ENCODE assay signal across 21 cellular contexts in genomic region chr22:42256930-42257329, GRCh38. TPM values are rescaled to one million over a fixed set of nuclear protein-coding genes. Genes with fewer than 3 reads are reported as not detected.
DNase-seq lines count a peak whose midpoint lies in the region; ATAC-seq, FAIRE-seq and TF ChIP-seq lines count a peak whose summit lies in the region.
"Had no signal": no experiment of that assay in that cellular context is flagged by ENCODE, and none has a peak within 500 bp of the region (broad histone marks: within the 10 kb centered on the region; RNA-seq: fewer than 3 reads in every experiment).

No MANE protein-coding gene starts in this region.

- DNase-seq in T-helper 1 cell: no peak
- DNase-seq in CD8-positive, alpha-beta T cell: no peak
- no peak for DNase-seq in astrocyte (ENCODE audit: low read depth)
- no peak for DNase-seq in naive thymus-derived CD8-positive, alpha-beta T cell
- no peak for DNase-seq in stimulated activated CD4-positive, alpha-beta T cell treated with anti-CD3 and anti-CD28 coated beads, Interleukin-15, amount 100 ng/mL, for 24 hours
- DNase-seq: DND-41, H7, Karpas-422, NCI-H1105 treated with DMSO at 0.1 percent for 48 hours, NCI-H1930, NCI-H2171 treated with DMSO at 0.1 percent for 48 hours, NCI-H510A, NCI-H82, Peyer's patch, SHP77 had no signal

- peaks cover 3% of the 10 kb centered on the region for H3K36me3 Mint-ChIP-seq in T-helper 1 cell treated with Interleukin-12 subunit alpha and Interleukin-12 subunit beta and Interleukin-4 antibody, amounts not matched to agents 30 μg/mL and 1 μg/mL, for 36 hours (ENCODE audit: low read depth)
- peaks cover 12% of the 10 kb centered on the region for H3K36me3 Mint-ChIP-seq in CD8-positive, alpha-beta T cell
- H3K36me3 Mint-ChIP-seq in astrocyte (ENCODE audit: low read depth, unreplicated experiment): no peaks in the 10 kb centered on the region
- peaks cover 0 to 10% (median 0%) of the 10 kb centered on the region in 3 donors for H3K36me3 Mint-ChIP-seq in naive thymus-derived CD8-positive, alpha-beta T cell

- CTCF ChIA-PET in CD8-positive, alpha-beta T cell (lab: Charles Lee): no interaction called here

- intact Hi-C loops in CD8-positive, alpha-beta T cell (cut with DNase I, micrococcal nuclease): no loop called here

- H3K9me3 Mint-ChIP-seq in T-helper 1 cell treated with Interleukin-12 subunit alpha and Interleukin-12 subunit beta and Interleukin-4 antibody, amounts not matched to agents 30 μg/mL and 1 μg/mL, for 36 hours: no peaks in the 10 kb centered on the region
- H3K9me3 Mint-ChIP-seq in CD8-positive, alpha-beta T cell: no peaks in the 10 kb centered on the region
- H3K9me3 Mint-ChIP-seq in astrocyte (ENCODE audit: unreplicated experiment): no peaks in the 10 kb centered on the region
- H3K9me3 Mint-ChIP-seq in naive thymus-derived CD8-positive, alpha-beta T cell: no peaks in the 10 kb centered on the region

- H3K27ac Mint-ChIP-seq in T-helper 1 cell treated with Interleukin-12 subunit alpha and Interleukin-12 subunit beta and Interleukin-4 antibody, amounts not matched to agents 30 μg/mL and 1 μg/mL, for 36 hours: peak overlapping the region; percentile 20
- H3K27ac Mint-ChIP-seq in CD8-positive, alpha-beta T cell: peak overlapping the region; percentile 32
- peak overlapping the region; percentile 54 for H3K27ac Mint-ChIP-seq in astrocyte (ENCODE audit: unreplicated experiment)
- peak overlapping the region in 9 of 10 donors; percentile 2 to 71 (median 36) for H3K27ac Mint-ChIP-seq in naive thymus-derived CD8-positive, alpha-beta T cell

- POLR2A ChIA-PET in CD8-positive, alpha-beta T cell (lab: Charles Lee): no interaction called here
- POLR2A ChIA-PET in naive thymus-derived CD8-positive, alpha-beta T cell (lab: Charles Lee): no interaction called here

- peaks cover 48% of the 10 kb centered on the region for H3K4me1 ChIP-seq in CD8-positive, alpha-beta T cell (ENCODE audit: insufficient read depth, low read length)
- no peaks in the 10 kb centered on the region for H3K4me1 ChIP-seq in astrocyte (ENCODE audit: insufficient read depth, low read length)
- H3K4me1 ChIP-seq: Peyer's patch had no signal

- H3K27me3 Mint-ChIP-seq in T-helper 1 cell treated with Interleukin-12 subunit alpha and Interleukin-12 subunit beta and Interleukin-4 antibody, amounts not matched to agents 30 μg/mL and 1 μg/mL, for 36 hours (ENCODE audit: low read depth): no peaks in the 10 kb centered on the region
- no peaks in the 10 kb centered on the region for H3K27me3 Mint-ChIP-seq in CD8-positive, alpha-beta T cell (ENCODE audit: low read depth)
- no peaks in the 10 kb centered on the region for H3K27me3 Mint-ChIP-seq in astrocyte (ENCODE audit: low read depth, unreplicated experiment)
- no peaks in the 10 kb centered on the region for H3K27me3 Mint-ChIP-seq in naive thymus-derived CD8-positive, alpha-beta T cell

- peaks cover 92% of the 10 kb centered on the region for H3K79me2 ChIP-seq in astrocyte (ENCODE audit: insufficient read depth, low read length)

- FAIRE-seq in astrocyte (lab: Jason Lieb, UNC): no peak
- FAIRE-seq: HepG2 had no signal

- H4K20me1 ChIP-seq in astrocyte (ENCODE audit: insufficient read depth, low read length): peaks cover 83% of the 10 kb centered on the region

- H3K4me2 ChIP-seq in astrocyte (ENCODE audit: low read length): no peak overlapping the region
- H3K4me2 ChIP-seq: BLaER1 treated with 17β-estradiol and CSF1 and Interleukin-3, amounts not matched to agents 10 nM and 100 nM had no signal

- no peaks in the 10 kb centered on the region for H3K36me3 ChIP-seq in CD8-positive, alpha-beta T cell (ENCODE audit: insufficient read depth, low read length)
- H3K36me3 ChIP-seq in astrocyte (ENCODE audit: insufficient read depth, low read length): no peaks in the 10 kb centered on the region
- H3K36me3 ChIP-seq: Peyer's patch had no signal

- no peak overlapping the region for H3K9ac ChIP-seq in astrocyte (ENCODE audit: low read length)
- H3K9ac ChIP-seq: BLaER1 treated with 17β-estradiol and CSF1 and Interleukin-3, amounts not matched to agents 10 nM and 100 nM had no signal

- H3K9me3 ChIP-seq in CD8-positive, alpha-beta T cell (ENCODE audit: low read length): no peaks in the 10 kb centered on the region
- H3K9me3 ChIP-seq in astrocyte (ENCODE audit: insufficient read depth, low read depth, low read length): no peaks in the 10 kb centered on the region
- H3K9me3 ChIP-seq: BLaER1 treated with 17β-estradiol and CSF1 and Interleukin-3, amounts not matched to agents 10 nM and 100 nM; Peyer's patch had no signal

- H2AFZ ChIP-seq in astrocyte (ENCODE audit: low read depth, low read length): no peak overlapping the region

- no peak overlapping the region for H3K4me3 Mint-ChIP-seq in T-helper 1 cell treated with Interleukin-12 subunit alpha and Interleukin-12 subunit beta and Interleukin-4 antibody, amounts not matched to agents 30 μg/mL and 1 μg/mL, for 36 hours
- H3K4me3 Mint-ChIP-seq in CD8-positive, alpha-beta T cell: no peak overlapping the region
- H3K4me3 Mint-ChIP-seq in astrocyte (ENCODE audit: unreplicated experiment): peak overlapping the region; percentile 7
- H3K4me3 Mint-ChIP-seq in naive thymus-derived CD8-positive, alpha-beta T cell: peak overlapping the region in 3 of 10 donors; percentile 3 to 65 (median 31)

- H3K4me1 Mint-ChIP-seq in T-helper 1 cell treated with Interleukin-12 subunit alpha and Interleukin-12 subunit beta and Interleukin-4 antibody, amounts not matched to agents 30 μg/mL and 1 μg/mL, for 36 hours (ENCODE audit: low read depth): peaks cover 37% of the 10 kb centered on the region
- peaks cover 68% of the 10 kb centered on the region for H3K4me1 Mint-ChIP-seq in CD8-positive, alpha-beta T cell (ENCODE audit: low read depth)
- peaks cover 18% of the 10 kb centered on the region for H3K4me1 Mint-ChIP-seq in astrocyte (ENCODE audit: low read depth, unreplicated experiment)
- H3K4me1 Mint-ChIP-seq in naive thymus-derived CD8-positive, alpha-beta T cell: peaks cover 44 to 74% (median 69%) of the 10 kb centered on the region in 4 donors

- no peak overlapping the region for H3K4me3 ChIP-seq in CD8-positive, alpha-beta T cell (ENCODE audit: low read depth, low read length)
- H3K4me3 ChIP-seq in astrocyte (ENCODE audit: insufficient read depth, low read depth, low read length): no peak overlapping the region
- H3K4me3 ChIP-seq: BLaER1 treated with 17β-estradiol and CSF1 and Interleukin-3, amounts not matched to agents 10 nM and 100 nM; Peyer's patch had no signal

- no peak overlapping the region for H3K27ac ChIP-seq in CD8-positive, alpha-beta T cell (ENCODE audit: low read depth, low read length)
- H3K27ac ChIP-seq in astrocyte (ENCODE audit: low read depth, low read length): no peak overlapping the region
- H3K27ac ChIP-seq: 22Rv1; BLaER1 treated with 17β-estradiol and CSF1 and Interleukin-3, amounts not matched to agents 10 nM and 100 nM; Peyer's patch had no signal

- TF ChIP-seq CTCF in CD8-positive, alpha-beta T cell (IDR thresholded peaks at IDR 0.05): no peak
- no peak for TF ChIP-seq CTCF in astrocyte (IDR thresholded peaks at IDR 0.05; ENCODE audit: insufficient read depth, low read depth, low read length)

- H3K27me3 ChIP-seq in CD8-positive, alpha-beta T cell (ENCODE audit: insufficient read depth, low read length): no peaks in the 10 kb centered on the region
- no peaks in the 10 kb centered on the region for H3K27me3 ChIP-seq in astrocyte (ENCODE audit: insufficient read depth, low read length)
- H3K27me3 ChIP-seq: BLaER1 treated with 17β-estradiol and CSF1 and Interleukin-3, amounts not matched to agents 10 nM and 100 nM; Peyer's patch had no signal

- no peak for ATAC-seq in CD8-positive, alpha-beta T cell
- ATAC-seq in naive thymus-derived CD8-positive, alpha-beta T cell: peak in 1 of 2 donors; percentile 38
- ATAC-seq in GM19452 (IDR thresholded peaks at IDR 0.05; ENCODE audit: unreplicated experiment) (no peak), GM18909 (IDR thresholded peaks at IDR 0.05; ENCODE audit: poor library complexity, unreplicated experiment) (no peak)
- ATAC-seq: HepG2 had no signal

RNA-seq across cellular contexts. Expression of gene TCF20, which starts 13.5 kb away (rescaled TPM):
- total RNA-seq in CD8-positive, alpha-beta T cell: 10 to 100 TPM; 50.7 to 60.6 TPM
- total RNA-seq in astrocyte: 37.3 and 37.6 TPM in 2 replicates
- 100 to 1,000 TPM in 1 of 2 experiments, 10 to 100 TPM in 1; 98.2 to 109 TPM for total RNA-seq in naive thymus-derived CD8-positive, alpha-beta T cell
- polyA plus RNA-seq in naive thymus-derived CD8-positive, alpha-beta T cell: 1 to 10 TPM; 1.3 to 3.4 (median 2.4) TPM
